In the genomic region with DNA sequence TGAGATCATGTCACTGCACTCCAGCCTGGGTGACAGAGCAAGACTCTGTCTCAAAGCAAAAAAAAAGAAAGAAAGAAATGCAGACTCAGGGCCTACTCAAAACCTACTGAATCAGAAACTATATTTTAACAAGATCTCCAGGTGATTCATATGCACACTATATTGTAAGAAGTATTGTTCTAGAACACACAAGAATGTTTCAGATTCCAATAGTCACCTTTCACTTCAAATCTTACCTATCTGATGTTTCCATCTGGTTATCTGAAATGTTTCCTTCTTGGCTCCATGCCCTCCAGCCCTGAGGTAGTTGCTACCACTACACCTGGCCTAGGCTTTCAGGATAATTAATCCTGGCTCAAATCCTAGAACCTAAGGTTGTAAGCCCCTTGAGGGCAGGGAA, we compare ENCODE assay signal across 19 cellular contexts.
"Had no signal": no experiment of that assay in that cellular context is flagged by ENCODE, and none has a peak within 500 bp of the region (broad histone marks: within the 10 kb centered on the region; RNA-seq: fewer than 3 reads in every experiment).

No MANE protein-coding gene starts in this region.

- H3K9me3 ChIP-seq: MG63 had no signal

- H3K27me3 ChIP-seq: MG63 had no signal

- H3K36me3 ChIP-seq: MG63 had no signal

- H3K27ac ChIP-seq: SK-N-MC had no signal

- H3K4me3 ChIP-seq: MG63, SK-N-MC had no signal

- DNase-seq: activated B cell treated with CpG ODN at 0.5 μM for 24 hours; activated CD4-positive, alpha-beta memory T cell treated with anti-CD3 and anti-CD28 coated beads, Interleukin-2, amount 10 ng/mL, durations not matched to agents 7 days and 5 days; activated CD4-positive, alpha-beta T cell treated with anti-CD3 and anti-CD28 coated beads for 1 hour; activated CD4-positive, alpha-beta T cell treated with anti-CD3 and anti-CD28 coated beads, Interleukin-2, amount 10 ng/mL, durations not matched to agents 7 days and 5 days; activated effector memory CD4-positive, alpha-beta T cell treated with Interleukin-2 at 50 U/mL for 16 hours; activated naive CD4-positive, alpha-beta T cell; activated T-cell treated with anti-CD3 and anti-CD28 coated beads for 4 hours; aorta; MG63; MV-4-11; NCI-H1092 treated with DMSO at 0.1 percent for 48 hours; NCI-H1436; NCI-H1694 treated with DMSO at 0.1 percent for 48 hours; NCI-H2081; NCI-H524; T-cell; T-helper 2 cell; T1000 had no signal
